19 cellular contexts compared by ENCODE assay signal in the genomic region with DNA sequence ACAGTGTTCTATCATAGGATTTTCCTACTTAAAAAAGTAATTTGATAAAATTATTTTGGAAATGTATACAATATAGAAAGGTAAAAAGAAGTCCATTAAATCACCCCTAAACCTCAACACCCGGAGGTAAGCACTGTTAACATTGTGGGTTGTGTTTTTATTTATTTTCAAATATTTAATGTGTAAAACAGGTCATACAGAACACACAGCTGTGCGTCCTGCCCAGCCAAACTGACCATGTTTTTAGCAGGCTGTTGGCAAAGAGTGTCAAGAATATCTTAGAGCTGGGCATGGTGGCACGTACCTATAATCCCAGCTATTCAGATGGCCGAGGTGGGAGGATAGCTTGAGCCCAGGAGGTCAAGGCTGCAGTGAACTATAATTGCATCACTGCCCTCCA.
A peak's percentile ranks its signal among the peaks of the same experiment; 100 is the strongest.
DNase-seq lines count a peak whose midpoint lies in the region; ATAC-seq, FAIRE-seq and TF ChIP-seq lines count a peak whose summit lies in the region.
"Had no signal": no experiment of that assay in that cellular context is flagged by ENCODE, and none has a peak within 500 bp of the region (broad histone marks: within the 10 kb centered on the region; RNA-seq: fewer than 3 reads in every experiment).

No MANE protein-coding gene starts in this region.

- TF ChIP-seq POLR2A in endothelial cell of umbilical vein (IDR thresholded peaks at IDR 0.05; ENCODE audit: low read depth, low read length), result no peak

- CTCF ChIA-PET in AG04450 (lab: Charles Lee), result interaction anchor here (0.9 to 8.5 kb wide), 2 partner anchors 272 to 285 kb away, joined by 3 to 164 read pairs; no protein-coding TSS in a partner anchor
- CTCF ChIA-PET in PC-3 (lab: Charles Lee), result no interaction called here
- CTCF ChIA-PET in endothelial cell of umbilical vein (lab: Charles Lee), result interaction anchor here (1.8 to 25.4 kb wide), 2 partner anchors 17 to 280 kb away, joined by 6 to 994 read pairs; no protein-coding TSS in a partner anchor

- no peaks in the 10 kb centered on the region for H3K4me1 Mint-ChIP-seq in activated T-helper 17 cell treated with anti-CD3 and anti-CD28 coated beads, Interleukin-2, amount 50 U/mL, for 72 hours

- H3K9me3 Mint-ChIP-seq in activated T-helper 17 cell treated with anti-CD3 and anti-CD28 coated beads, Interleukin-2, amount 50 U/mL, for 72 hours, result no peaks in the 10 kb centered on the region
- H3K9me3 Mint-ChIP-seq: effector memory CD8-positive, alpha-beta T cell; natural killer cell treated with Interleukin-12 subunit alpha and Interleukin-12 subunit beta and Interleukin-15 and Interleukin-18, amount 100 ng/mL, for 72 hours had no signal

- peaks cover 37% of the 10 kb centered on the region for H3K79me1 ChIP-seq in trophoblast cell (ENCODE audit: low read length)

- H3K27ac ChIP-seq in AG04450 (ENCODE audit: low read depth, low read length) (peak overlapping the region; percentile 80), PC-3 (ENCODE audit: low read length) (peak overlapping the region; percentile 96), endothelial cell of umbilical vein (ENCODE audit: insufficient read depth, low read depth, low read length) (peak overlapping the region; percentile 57), trophoblast cell (ENCODE audit: low read depth, low read length) (peak overlapping the region; percentile 99)
- H3K27ac ChIP-seq: KMS-11 had no signal

- peaks cover 32% of the 10 kb centered on the region for H3F3A ChIP-seq in PC-3 (ENCODE audit: low read length, unreplicated experiment)

- no peaks in the 10 kb centered on the region for H3K9me2 ChIP-seq in PC-3 (replicated peaks; ENCODE audit: low read length)

- H3K4me3 ChIP-seq in AG04450 (ENCODE audit: low read depth, low read length) (no peak overlapping the region), PC-3 (ENCODE audit: low read length) (peak overlapping the region; percentile 21; the same call in 1 of the 2 replicates), endothelial cell of umbilical vein (replicated peaks in 1 of 3; ENCODE audit: insufficient read depth in 1 of 3, low read depth in 1 of 3, low read length in 3 of 3) (no peak overlapping the region), trophoblast cell (ENCODE audit: low read depth, low read length) (no peak overlapping the region)

- ATAC-seq in PC-3 (peak; percentile 0; the same call in 1 of the 2 replicates), GM21528 (IDR thresholded peaks at IDR 0.05; ENCODE audit: low FRiP score, unreplicated experiment) (no peak)
- no peak for ATAC-seq in activated T-helper 17 cell treated with anti-CD3 and anti-CD28 coated beads, Interleukin-2, amount 50 U/mL, for 72 hours (replicated peaks)
- ATAC-seq: effector memory CD8-positive, alpha-beta T cell; natural killer cell treated with Interleukin-12 subunit alpha and Interleukin-12 subunit beta and Interleukin-15 and Interleukin-18, amount 100 ng/mL, for 72 hours had no signal

- peaks cover 66% of the 10 kb centered on the region for H3K4me1 ChIP-seq in PC-3 (ENCODE audit: insufficient read depth, low read length)
- H3K4me1 ChIP-seq in endothelial cell of umbilical vein (ENCODE audit: control insufficient read depth, extremely low read depth, insufficient read depth, low read length), result peaks cover 44% of the 10 kb centered on the region
- H3K4me1 ChIP-seq in trophoblast cell (ENCODE audit: control insufficient read depth in 1 of 2, insufficient read depth in 2 of 2, low read length in 2 of 2), result peaks cover 21 to 26% of the 10 kb centered on the region in 2 experiments

- peak overlapping the region; percentile 75 for H2BK12ac ChIP-seq in trophoblast cell (ENCODE audit: low read length)

- DNase-seq in AG04450 (ENCODE audit: low read depth, low spot score) (no peak), PC-3 (peak; percentile 34), endothelial cell of umbilical vein (ENCODE audit: low read depth, low spot score) (no peak), trophoblast cell (no peak), NCI-H146 (lab: John Stamatoyannopoulos, UW) (no peak)
- DNase-seq in stimulated activated naive CD4-positive, alpha-beta T cell treated with Interleukin-2 at 50 U/mL for 16 hours (lab: John Stamatoyannopoulos, UW), result no peak
- DNase-seq: activated CD4-positive, alpha-beta T cell treated with anti-CD3 and anti-CD28 coated beads, Interleukin-2, amount 50 U/mL, for 4 hours; activated naive CD4-positive, alpha-beta T cell; activated T-cell treated with anti-CD3 and anti-CD28 coated beads for 4 hours; effector memory CD8-positive, alpha-beta T cell; NCI-H1105; NCI-H510A treated with DMSO at 0.1 percent for 48 hours; posterior cingulate gyrus; SHP77; stimulated activated CD4-positive, alpha-beta T cell treated with anti-CD3 and anti-CD28 coated beads, Interleukin-2, amount 100 ng/mL, for 48 hours had no signal

- no peak overlapping the region for H3K27ac Mint-ChIP-seq in activated T-helper 17 cell treated with anti-CD3 and anti-CD28 coated beads, Interleukin-2, amount 50 U/mL, for 72 hours
- H3K27ac Mint-ChIP-seq: effector memory CD8-positive, alpha-beta T cell; natural killer cell treated with Interleukin-12 subunit alpha and Interleukin-12 subunit beta and Interleukin-15 and Interleukin-18, amount 100 ng/mL, for 72 hours had no signal

- H3K4ac ChIP-seq in trophoblast cell (ENCODE audit: low read depth, low read length), result peak overlapping the region; percentile 49

- H3K36me3 ChIP-seq in PC-3 (ENCODE audit: low read depth, low read length) (no peaks in the 10 kb centered on the region), endothelial cell of umbilical vein (ENCODE audit: control insufficient read depth in 2 of 2, extremely low read depth in 1 of 2, insufficient read depth in 2 of 2, low read length in 2 of 2) (no peaks in the 10 kb centered on the region), trophoblast cell (ENCODE audit: control insufficient read depth in 1 of 2, insufficient read depth in 2 of 2, low read length in 2 of 2) (no peaks in the 10 kb centered on the region)

- peak overlapping the region; percentile 81 for H3K4me2 ChIP-seq in PC-3 (ENCODE audit: low read length)
- no peak overlapping the region for H3K4me2 ChIP-seq in endothelial cell of umbilical vein (ENCODE audit: insufficient read depth, low read length)
- H3K4me2 ChIP-seq in trophoblast cell (ENCODE audit: low read length), result no peak overlapping the region
- H3K4me2 ChIP-seq: KMS-11 had no signal

- BruUV-seq in PC-3 (replicated peaks; lab: Mats Ljungman, UMichigan) (TSS peak; percentile 93), endothelial cell of umbilical vein (replicated peaks; lab: Mats Ljungman, UMichigan) (no TSS peak)

- FAIRE-seq in endothelial cell of umbilical vein (lab: Jason Lieb, UNC), result no peak

- no peak overlapping the region for H3K23ac ChIP-seq in trophoblast cell (ENCODE audit: low read length)

- H3K9me3 ChIP-seq in AG04450 (ENCODE audit: control insufficient read depth, insufficient read depth, low read length) (peaks cover 5% of the 10 kb centered on the region; the same call in 1 of the 2 replicates), PC-3 (ENCODE audit: low read length) (no peaks in the 10 kb centered on the region), endothelial cell of umbilical vein (replicated peaks; ENCODE audit: control insufficient read depth, insufficient read depth, low read length) (no peaks in the 10 kb centered on the region), trophoblast cell (ENCODE audit: insufficient read depth, low read depth, low read length) (peaks cover 1% of the 10 kb centered on the region)

- no peak overlapping the region for H4K12ac ChIP-seq in trophoblast cell (ENCODE audit: low read depth, low read length)

- peaks cover 16% of the 10 kb centered on the region for H3K27me3 Mint-ChIP-seq in activated T-helper 17 cell treated with anti-CD3 and anti-CD28 coated beads, Interleukin-2, amount 50 U/mL, for 72 hours

- POLR2A ChIA-PET in AG04450 (lab: Yijun Ruan, JAX) (no interaction called here), PC-3 (lab: Charles Lee; ENCODE audit: unreplicated experiment) (interaction anchor here (0.6 to 1.3 kb wide), 3 partner anchors 82 to 319 kb away, joined by 3 to 4 read pairs (median 4); no protein-coding TSS in a partner anchor), endothelial cell of umbilical vein (lab: Charles Lee) (no interaction called here)

- H4K8ac ChIP-seq in trophoblast cell (ENCODE audit: low read depth, low read length), result peak overlapping the region; percentile 66

- H2AK5ac ChIP-seq in trophoblast cell (ENCODE audit: low read length), result peak overlapping the region; percentile 73

- intact Hi-C loops in PC-3 (cut with micrococcal nuclease) (loop anchor here (1.0 to 10.0 kb wide), 6 partner anchors 78 to 284 kb away; a partner anchor contains a TSS), endothelial cell of umbilical vein (cut with micrococcal nuclease) (loop anchor here (1.0 kb wide), 5 partner anchors 77 to 206 kb away; no protein-coding TSS in a partner anchor)

- H4K91ac ChIP-seq in trophoblast cell (ENCODE audit: low read depth, low read length), result peak overlapping the region; percentile 93

- no peak overlapping the region for H3K4me3 Mint-ChIP-seq in activated T-helper 17 cell treated with anti-CD3 and anti-CD28 coated beads, Interleukin-2, amount 50 U/mL, for 72 hours
- H3K4me3 Mint-ChIP-seq: effector memory CD8-positive, alpha-beta T cell; natural killer cell treated with Interleukin-12 subunit alpha and Interleukin-12 subunit beta and Interleukin-15 and Interleukin-18, amount 100 ng/mL, for 72 hours had no signal

- TF ChIP-seq CTCF in AG04450 (IDR thresholded peaks at IDR 0.05; ENCODE audit: low read depth, low read length) (no peak), PC-3 (conservative IDR thresholded peaks at IDR 0.05; ENCODE audit: low read depth, low read length) (no peak), endothelial cell of umbilical vein (IDR thresholded peaks at IDR 0.05; ENCODE audit: extremely low read depth in 1 of 2, insufficient read depth in 1 of 2, low read depth in 1 of 2, low read length in 2 of 2) (no peak)

- peak overlapping the region; percentile 82 for H2BK5ac ChIP-seq in trophoblast cell (ENCODE audit: low read depth, low read length, poor library complexity)

- peak overlapping the region; percentile 87 for H3K9ac ChIP-seq in PC-3 (ENCODE audit: low read length)
- no peak overlapping the region for H3K9ac ChIP-seq in endothelial cell of umbilical vein (replicated peaks; ENCODE audit: extremely low read depth, insufficient read depth, low read length)
- no peak overlapping the region for H3K9ac ChIP-seq in trophoblast cell (ENCODE audit: low read length)
- H3K9ac ChIP-seq: KMS-11 had no signal

- no peaks in the 10 kb centered on the region for H3K36me3 Mint-ChIP-seq in activated T-helper 17 cell treated with anti-CD3 and anti-CD28 coated beads, Interleukin-2, amount 50 U/mL, for 72 hours (ENCODE audit: low read depth)
- H3K36me3 Mint-ChIP-seq: natural killer cell treated with Interleukin-12 subunit alpha and Interleukin-12 subunit beta and Interleukin-15 and Interleukin-18, amount 100 ng/mL, for 72 hours had no signal

- dilution Hi-C loops in endothelial cell of umbilical vein (cut with MboI; ENCODE audit: extremely low pct_ligation_motif_present, low sequenced_read_pairs), result loop anchor here (25.0 kb wide), 1 partner anchor 276 kb away; no protein-coding TSS in a partner anchor

- peak overlapping the region; percentile 29 for H3K18ac ChIP-seq in trophoblast cell (ENCODE audit: low read length)

- H2AFZ ChIP-seq in PC-3 (ENCODE audit: low read length) (no peak overlapping the region), endothelial cell of umbilical vein (ENCODE audit: low read depth, low read length) (no peak overlapping the region), trophoblast cell (ENCODE audit: insufficient read depth, low read length, poor library complexity) (no peak overlapping the region)

- H3K79me2 ChIP-seq in PC-3 (ENCODE audit: low read length) (peaks cover 8% of the 10 kb centered on the region), endothelial cell of umbilical vein (ENCODE audit: control insufficient read depth, insufficient read depth, low read length) (no peaks in the 10 kb centered on the region), trophoblast cell (ENCODE audit: control insufficient read depth, insufficient read depth, low read length, poor library complexity) (peaks cover 8% of the 10 kb centered on the region)

- no peaks in the 10 kb centered on the region for H4K20me1 ChIP-seq in PC-3 (ENCODE audit: low read length)
- H4K20me1 ChIP-seq in endothelial cell of umbilical vein (replicated peaks; ENCODE audit: control insufficient read depth, extremely low read depth, insufficient read depth, low read length), result no peaks in the 10 kb centered on the region

- no peaks in the 10 kb centered on the region for H3K9me1 ChIP-seq in endothelial cell of umbilical vein (replicated peaks; ENCODE audit: control insufficient read depth, extremely low read depth, insufficient read depth, low read length)

- WGBS in trophoblast cell (ENCODE audit: extremely low coverage, insufficient coverage, insufficient read length), result no CpG with 5 or more reads among the region's 4 CpGs

- H3K27me3 ChIP-seq in AG04450 (ENCODE audit: control insufficient read depth, insufficient read depth, low read length), result no peaks in the 10 kb centered on the region
- no peaks in the 10 kb centered on the region for H3K27me3 ChIP-seq in PC-3 (ENCODE audit: low read length)
- H3K27me3 ChIP-seq in endothelial cell of umbilical vein (ENCODE audit: control insufficient read depth in 2 of 2, insufficient read depth in 2 of 2, low read length in 2 of 2), result no peaks in the 10 kb centered on the region
- no peaks in the 10 kb centered on the region for H3K27me3 ChIP-seq in trophoblast cell (ENCODE audit: insufficient read depth, low read length)

- peak overlapping the region; percentile 82 for H2BK120ac ChIP-seq in trophoblast cell (ENCODE audit: insufficient read depth, low read length, poor library complexity)

- peak overlapping the region; percentile 53 for H3K14ac ChIP-seq in trophoblast cell (ENCODE audit: low read length)
